Comparison of ENCODE assay signal across 1 cellular context in the genomic region with DNA sequence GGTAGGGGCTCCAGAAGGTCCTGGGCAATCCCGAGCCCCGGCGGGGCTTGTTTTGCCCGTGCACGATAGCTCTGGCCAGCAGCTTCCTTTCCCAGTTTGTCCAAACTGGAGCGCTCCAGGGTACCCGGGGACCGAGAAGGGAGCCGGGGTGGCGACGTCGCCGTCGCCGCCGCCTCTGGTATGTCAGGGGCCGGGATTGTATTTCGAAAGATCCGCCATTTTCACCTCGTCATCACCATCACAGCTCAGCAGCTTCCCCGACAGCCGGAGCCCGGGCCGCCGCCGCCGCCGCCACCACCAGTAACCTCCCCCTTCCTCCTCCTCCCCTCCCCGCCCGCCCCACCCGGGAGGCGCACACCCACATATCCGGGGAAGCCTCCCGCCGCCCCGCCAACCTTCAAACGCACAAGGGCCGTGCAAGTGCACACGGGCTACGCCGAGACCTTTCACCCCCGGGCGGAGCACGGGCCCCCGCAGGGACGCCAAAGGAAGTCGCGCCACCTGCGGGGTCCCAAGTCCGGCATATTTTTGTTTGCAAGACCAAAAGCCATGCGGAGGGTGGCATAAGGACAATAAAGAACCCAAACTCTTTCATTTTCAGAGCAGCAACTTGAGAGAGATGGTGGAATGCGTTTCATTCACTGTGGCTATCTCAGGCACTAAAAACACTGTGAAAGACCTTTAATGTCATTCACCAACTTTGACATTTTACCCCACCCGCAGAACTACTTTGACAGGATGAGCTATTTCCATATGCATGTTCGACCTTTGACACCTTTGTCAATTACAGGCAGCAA.
A peak's percentile ranks its signal among the peaks of the same experiment; 100 is the strongest.
TF ChIP-seq lines count a peak whose summit lies in the region.

Gene LIN54 (minus strand): TSS at position 302 of the 797 bp plus-strand sequence. CDS start 25,979 bp downstream, outside the sequence.

TF ChIP-seq in K562, 482 proteins besides CTCF, POLR2A, EP300 and RAD21 (continued from another document and continues in another):
- TF ChIP-seq KLF16 (IDR thresholded peaks at IDR 0.05): 0 out of 2 replicates have a peak, but pooled peaks have one; percentile 3
- no peak for TF ChIP-seq E2F3 (CRISPR knock-in tag; IDR thresholded peaks at IDR 0.05)
- no peak for TF ChIP-seq RUNX1 (IDR thresholded peaks at IDR 0.05; ENCODE audit: low read depth)
- no peak for TF ChIP-seq SRSF3 (IDR thresholded peaks at IDR 0.05; ENCODE audit: insufficient read depth, low read length)
- no peak for TF ChIP-seq BMI1 (IDR thresholded peaks at IDR 0.05; ENCODE audit: low read length)
- TF ChIP-seq ATF1 (CRISPR knock-in tag; IDR thresholded peaks at IDR 0.05): no peak
- peak; percentile 71 for TF ChIP-seq ATF1 (tag; IDR thresholded peaks at IDR 0.05)
- TF ChIP-seq, protein P1, sequence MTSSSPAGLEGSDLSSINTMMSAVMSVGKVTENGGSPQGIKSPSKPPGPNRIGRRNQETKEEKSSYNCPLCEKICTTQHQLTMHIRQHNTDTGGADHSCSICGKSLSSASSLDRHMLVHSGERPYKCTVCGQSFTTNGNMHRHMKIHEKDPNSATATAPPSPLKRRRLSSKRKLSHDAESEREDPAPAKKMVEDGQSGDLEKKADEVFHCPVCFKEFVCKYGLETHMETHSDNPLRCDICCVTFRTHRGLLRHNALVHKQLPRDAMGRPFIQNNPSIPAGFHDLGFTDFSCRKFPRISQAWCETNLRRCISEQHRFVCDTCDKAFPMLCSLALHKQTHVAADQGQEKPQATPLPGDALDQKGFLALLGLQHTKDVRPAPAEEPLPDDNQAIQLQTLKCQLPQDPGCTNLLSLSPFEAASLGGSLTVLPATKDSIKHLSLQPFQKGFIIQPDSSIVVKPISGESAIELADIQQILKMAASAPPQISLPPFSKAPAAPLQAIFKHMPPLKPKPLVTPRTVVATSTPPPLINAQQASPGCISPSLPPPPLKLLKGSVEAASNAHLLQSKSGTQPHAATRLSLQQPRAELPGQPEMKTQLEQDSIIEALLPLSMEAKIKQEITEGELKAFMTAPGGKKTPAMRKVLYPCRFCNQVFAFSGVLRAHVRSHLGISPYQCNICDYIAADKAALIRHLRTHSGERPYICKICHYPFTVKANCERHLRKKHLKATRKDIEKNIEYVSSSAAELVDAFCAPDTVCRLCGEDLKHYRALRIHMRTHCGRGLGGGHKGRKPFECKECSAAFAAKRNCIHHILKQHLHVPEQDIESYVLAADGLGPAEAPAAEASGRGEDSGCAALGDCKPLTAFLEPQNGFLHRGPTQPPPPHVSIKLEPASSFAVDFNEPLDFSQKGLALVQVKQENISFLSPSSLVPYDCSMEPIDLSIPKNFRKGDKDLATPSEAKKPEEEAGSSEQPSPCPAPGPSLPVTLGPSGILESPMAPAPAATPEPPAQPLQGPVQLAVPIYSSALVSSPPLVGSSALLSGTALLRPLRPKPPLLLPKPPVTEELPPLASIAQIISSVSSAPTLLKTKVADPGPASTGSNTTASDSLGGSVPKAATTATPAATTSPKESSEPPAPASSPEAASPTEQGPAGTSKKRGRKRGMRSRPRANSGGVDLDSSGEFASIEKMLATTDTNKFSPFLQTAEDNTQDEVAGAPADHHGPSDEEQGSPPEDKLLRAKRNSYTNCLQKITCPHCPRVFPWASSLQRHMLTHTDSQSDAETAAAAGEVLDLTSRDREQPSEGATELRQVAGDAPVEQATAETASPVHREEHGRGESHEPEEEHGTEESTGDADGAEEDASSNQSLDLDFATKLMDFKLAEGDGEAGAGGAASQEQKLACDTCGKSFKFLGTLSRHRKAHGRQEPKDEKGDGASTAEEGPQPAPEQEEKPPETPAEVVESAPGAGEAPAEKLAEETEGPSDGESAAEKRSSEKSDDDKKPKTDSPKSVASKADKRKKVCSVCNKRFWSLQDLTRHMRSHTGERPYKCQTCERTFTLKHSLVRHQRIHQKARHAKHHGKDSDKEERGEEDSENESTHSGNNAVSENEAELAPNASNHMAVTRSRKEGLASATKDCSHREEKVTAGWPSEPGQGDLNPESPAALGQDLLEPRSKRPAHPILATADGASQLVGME (CRISPR knock-in tag; IDR thresholded peaks at IDR 0.05): no peak
- TF ChIP-seq ZNF609 (CRISPR knock-in tag; IDR thresholded peaks at IDR 0.05; ENCODE audit: borderline replicate concordance): no peak
- no peak for TF ChIP-seq SMAD4 (CRISPR knock-in tag; conservative IDR thresholded peaks at IDR 0.05)
- TF ChIP-seq, protein P2, sequence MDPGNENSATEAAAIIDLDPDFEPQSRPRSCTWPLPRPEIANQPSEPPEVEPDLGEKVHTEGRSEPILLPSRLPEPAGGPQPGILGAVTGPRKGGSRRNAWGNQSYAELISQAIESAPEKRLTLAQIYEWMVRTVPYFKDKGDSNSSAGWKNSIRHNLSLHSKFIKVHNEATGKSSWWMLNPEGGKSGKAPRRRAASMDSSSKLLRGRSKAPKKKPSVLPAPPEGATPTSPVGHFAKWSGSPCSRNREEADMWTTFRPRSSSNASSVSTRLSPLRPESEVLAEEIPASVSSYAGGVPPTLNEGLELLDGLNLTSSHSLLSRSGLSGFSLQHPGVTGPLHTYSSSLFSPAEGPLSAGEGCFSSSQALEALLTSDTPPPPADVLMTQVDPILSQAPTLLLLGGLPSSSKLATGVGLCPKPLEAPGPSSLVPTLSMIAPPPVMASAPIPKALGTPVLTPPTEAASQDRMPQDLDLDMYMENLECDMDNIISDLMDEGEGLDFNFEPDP (CRISPR knock-in tag; IDR thresholded peaks at IDR 0.05): no peak
- no peak for TF ChIP-seq ZNF24 (IDR thresholded peaks at IDR 0.05)
- no peak for TF ChIP-seq ZNF175 (CRISPR knock-in tag; IDR thresholded peaks at IDR 0.05; ENCODE audit: low read depth)
- no peak for TF ChIP-seq ZBTB1 (CRISPR knock-in tag; IDR thresholded peaks at IDR 0.05; ENCODE audit: borderline replicate concordance, low read depth)
- TF ChIP-seq, protein P3, sequence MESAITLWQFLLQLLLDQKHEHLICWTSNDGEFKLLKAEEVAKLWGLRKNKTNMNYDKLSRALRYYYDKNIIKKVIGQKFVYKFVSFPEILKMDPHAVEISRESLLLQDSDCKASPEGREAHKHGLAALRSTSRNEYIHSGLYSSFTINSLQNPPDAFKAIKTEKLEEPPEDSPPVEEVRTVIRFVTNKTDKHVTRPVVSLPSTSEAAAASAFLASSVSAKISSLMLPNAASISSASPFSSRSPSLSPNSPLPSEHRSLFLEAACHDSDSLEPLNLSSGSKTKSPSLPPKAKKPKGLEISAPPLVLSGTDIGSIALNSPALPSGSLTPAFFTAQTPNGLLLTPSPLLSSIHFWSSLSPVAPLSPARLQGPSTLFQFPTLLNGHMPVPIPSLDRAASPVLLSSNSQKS (CRISPR knock-in tag; IDR thresholded peaks at IDR 0.05): no peak
- peak; percentile 50; the same call in 1 of the 2 replicates for TF ChIP-seq TAF7 (tag; IDR thresholded peaks at IDR 0.05)
- TF ChIP-seq ZBTB7A (IDR thresholded peaks at IDR 0.05; ENCODE audit: borderline replicate concordance, control insufficient read depth, low read depth, low read length): 0 out of 2 replicates have a peak, but pooled peaks have one; percentile 50
- no peak for TF ChIP-seq LARP7 (IDR thresholded peaks at IDR 0.05)
- TF ChIP-seq REST (CRISPR knock-in tag; IDR thresholded peaks at IDR 0.05; ENCODE audit: low read depth): no peak
- peak; percentile 42 for TF ChIP-seq TBP (optimal IDR thresholded peaks at IDR 0.05; ENCODE audit: low read depth, low read length)
- TF ChIP-seq, protein P4, sequence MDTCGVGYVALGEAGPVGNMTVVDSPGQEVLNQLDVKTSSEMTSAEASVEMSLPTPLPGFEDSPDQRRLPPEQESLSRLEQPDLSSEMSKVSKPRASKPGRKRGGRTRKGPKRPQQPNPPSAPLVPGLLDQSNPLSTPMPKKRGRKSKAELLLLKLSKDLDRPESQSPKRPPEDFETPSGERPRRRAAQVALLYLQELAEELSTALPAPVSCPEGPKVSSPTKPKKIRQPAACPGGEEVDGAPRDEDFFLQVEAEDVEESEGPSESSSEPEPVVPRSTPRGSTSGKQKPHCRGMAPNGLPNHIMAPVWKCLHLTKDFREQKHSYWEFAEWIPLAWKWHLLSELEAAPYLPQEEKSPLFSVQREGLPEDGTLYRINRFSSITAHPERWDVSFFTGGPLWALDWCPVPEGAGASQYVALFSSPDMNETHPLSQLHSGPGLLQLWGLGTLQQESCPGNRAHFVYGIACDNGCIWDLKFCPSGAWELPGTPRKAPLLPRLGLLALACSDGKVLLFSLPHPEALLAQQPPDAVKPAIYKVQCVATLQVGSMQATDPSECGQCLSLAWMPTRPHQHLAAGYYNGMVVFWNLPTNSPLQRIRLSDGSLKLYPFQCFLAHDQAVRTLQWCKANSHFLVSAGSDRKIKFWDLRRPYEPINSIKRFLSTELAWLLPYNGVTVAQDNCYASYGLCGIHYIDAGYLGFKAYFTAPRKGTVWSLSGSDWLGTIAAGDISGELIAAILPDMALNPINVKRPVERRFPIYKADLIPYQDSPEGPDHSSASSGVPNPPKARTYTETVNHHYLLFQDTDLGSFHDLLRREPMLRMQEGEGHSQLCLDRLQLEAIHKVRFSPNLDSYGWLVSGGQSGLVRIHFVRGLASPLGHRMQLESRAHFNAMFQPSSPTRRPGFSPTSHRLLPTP (IDR thresholded peaks at IDR 0.05; ENCODE audit: borderline replicate concordance, extremely low read depth, insufficient read length): no peak
- TF ChIP-seq BRD9 (IDR thresholded peaks at IDR 0.05; ENCODE audit: low read depth, partially characterized antibody): no peak
- no peak for TF ChIP-seq PATZ1 (CRISPR knock-in tag; IDR thresholded peaks at IDR 0.05; ENCODE audit: borderline replicate concordance)
- TF ChIP-seq CHD2 (IDR thresholded peaks at IDR 0.05; ENCODE audit: low read depth, low read length): no peak
- TF ChIP-seq GABPB1 (CRISPR knock-in tag; IDR thresholded peaks at IDR 0.05): no peak
- no peak for TF ChIP-seq MEF2A (IDR thresholded peaks at IDR 0.05; ENCODE audit: control insufficient read depth, low read depth, low read length)
- no peak for TF ChIP-seq ZNF384 (IDR thresholded peaks at IDR 0.05; ENCODE audit: low read depth, low read length)
- no peak for TF ChIP-seq ZNF197 (CRISPR knock-in tag; IDR thresholded peaks at IDR 0.05; ENCODE audit: low read depth)
- TF ChIP-seq, protein P5, sequence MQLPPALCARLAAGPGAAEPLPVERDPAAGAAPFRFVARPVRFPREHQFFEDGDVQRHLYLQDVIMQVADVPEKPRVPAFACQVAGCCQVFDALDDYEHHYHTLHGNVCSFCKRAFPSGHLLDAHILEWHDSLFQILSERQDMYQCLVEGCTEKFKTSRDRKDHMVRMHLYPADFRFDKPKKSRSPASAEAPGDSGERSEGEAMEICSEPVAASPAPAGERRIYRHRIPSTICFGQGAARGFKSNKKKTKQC (CRISPR knock-in tag; IDR thresholded peaks at IDR 0.05): no peak
